12 cellular contexts compared by ENCODE assay signal in genomic region chr1:67342002-67342890, GRCh38.
A peak's percentile ranks its signal among the peaks of the same experiment; 100 is the strongest.
DNase-seq lines count a peak whose midpoint lies in the region; ATAC-seq lines count a peak whose summit lies in the region.
"Had no signal": no experiment of that assay in that cellular context is flagged by ENCODE, and none has a peak within 500 bp of the region (broad histone marks: within the 10 kb centered on the region; RNA-seq: fewer than 3 reads in every experiment).

No MANE protein-coding gene starts in this region.

- peak; percentile 33 for ATAC-seq in GM19397 (IDR thresholded peaks at IDR 0.05; ENCODE audit: unreplicated experiment)
- peak; percentile 30 for ATAC-seq in HG02870 (IDR thresholded peaks at IDR 0.05; ENCODE audit: unreplicated experiment)
- ATAC-seq: gastroesophageal sphincter had no signal

- DNase-seq in activated T-helper 9 cell treated with anti-CD3 and anti-CD28 coated beads, Interleukin-2, amount 50 U/mL, for 16 hours (ENCODE audit: low read depth) = peak; percentile 28
- peak in 2 of 3 experiments; percentile 7 to 12 for DNase-seq in stimulated activated CD4-positive, alpha-beta T cell treated with anti-CD3 and anti-CD28 coated beads, TNF-alpha, amount 100 ng/mL, for 4 hours (ENCODE audit: low read depth in 3 of 3)
- DNase-seq in substantia nigra (lab: John Stamatoyannopoulos, UW) (no peak), NCI-H2196 treated with DMSO at 0.1 percent for 48 hours (lab: John Stamatoyannopoulos, UW; ENCODE audit: unreplicated experiment) (no peak)
- no peak for DNase-seq in central memory CD4-positive, alpha-beta T cell
- DNase-seq: HCEC 1CT, mesenchymal stem cell, NCI-H774 had no signal

- no peak overlapping the region for H3K27ac ChIP-seq in substantia nigra (ENCODE audit: low read depth, low read length, poor library complexity, severe bottlenecking)
- H3K27ac ChIP-seq: gastroesophageal sphincter, VCaP had no signal

Comparison
In these comparisons a context has a peak if more than half of its experiments do, and no peak if none do; other contexts are left out.
1. DNase-seq: peak in activated T-helper 9 cell treated with anti-CD3 and anti-CD28 coated beads, Interleukin-2, amount 50 U/mL, for 16 hours (single experiment) and stimulated activated CD4-positive, alpha-beta T cell treated with anti-CD3 and anti-CD28 coated beads, TNF-alpha, amount 100 ng/mL, for 4 hours (2 of 3); none in substantia nigra (0 of 49), NCI-H2196 treated with DMSO at 0.1 percent for 48 hours (single experiment) and central memory CD4-positive, alpha-beta T cell (single experiment).